Comparison of ENCODE assay signal across 9 cellular contexts in the genomic region with DNA sequence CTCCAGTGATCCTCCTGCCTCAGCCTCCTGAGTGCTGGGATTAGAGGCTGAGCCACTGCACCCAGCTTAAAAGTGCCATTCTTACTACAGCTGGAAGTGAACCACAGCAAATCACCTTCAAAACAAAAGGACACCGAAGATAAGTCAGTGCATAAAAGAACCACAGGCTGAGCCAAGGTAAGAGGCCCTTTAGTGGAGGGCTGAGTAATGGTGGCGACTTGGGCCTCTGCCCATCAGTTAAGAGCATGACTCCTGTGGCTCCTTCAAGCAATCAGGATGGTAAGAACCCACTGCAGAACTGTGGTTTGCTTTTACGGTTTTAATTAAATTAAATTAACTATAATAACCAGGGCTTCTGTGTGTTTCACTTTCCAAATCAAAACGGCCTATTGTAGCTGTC.
DNase-seq lines count a peak whose midpoint lies in the region; ATAC-seq, FAIRE-seq and TF ChIP-seq lines count a peak whose summit lies in the region.
"Had no signal": no experiment of that assay in that cellular context is flagged by ENCODE, and none has a peak within 500 bp of the region (broad histone marks: within the 10 kb centered on the region; RNA-seq: fewer than 3 reads in every experiment).

No MANE protein-coding gene starts in this region.

- peaks cover 45% of the 10 kb centered on the region for H3K4me1 Mint-ChIP-seq in activated naive CD8-positive, alpha-beta T cell treated with anti-CD3 and anti-CD28 coated beads for 36 hours

- FAIRE-seq in H54 (lab: Jason Lieb, UNC), result no peak

- peak overlapping the region; percentile 83 for H3K27ac Mint-ChIP-seq in activated naive CD8-positive, alpha-beta T cell treated with anti-CD3 and anti-CD28 coated beads for 36 hours

- peak overlapping the region; percentile 29 for H3K4me3 Mint-ChIP-seq in activated naive CD8-positive, alpha-beta T cell treated with anti-CD3 and anti-CD28 coated beads for 36 hours

- H3K27me3 Mint-ChIP-seq in activated naive CD8-positive, alpha-beta T cell treated with anti-CD3 and anti-CD28 coated beads for 36 hours, result peaks cover 14% of the 10 kb centered on the region

- peaks cover 3% of the 10 kb centered on the region for H3K36me3 Mint-ChIP-seq in activated naive CD8-positive, alpha-beta T cell treated with anti-CD3 and anti-CD28 coated beads for 36 hours

- ATAC-seq in HG03108 (IDR thresholded peaks at IDR 0.05; ENCODE audit: unreplicated experiment) (no peak), GM21447 (IDR thresholded peaks at IDR 0.05; ENCODE audit: unreplicated experiment) (no peak)

- no peak for TF ChIP-seq POLR2A in H54 (IDR thresholded peaks at IDR 0.05; ENCODE audit: low read depth, low read length)

- no peaks in the 10 kb centered on the region for H3K9me3 Mint-ChIP-seq in activated naive CD8-positive, alpha-beta T cell treated with anti-CD3 and anti-CD28 coated beads for 36 hours

- DNase-seq in AG20443 (ENCODE audit: low spot score) (peak; percentile 55), H54 (ENCODE audit: insufficient read length, low spot score) (peak; percentile 41), kidney tubule cell (ENCODE audit: low spot score) (peak; percentile 38), SIG-M5 treated with dmso at 0.1 percent for 504 hours (lab: John Stamatoyannopoulos, UW; ENCODE audit: unreplicated experiment) (no peak), NCI-H2081 treated with DMSO at 0.1 percent for 48 hours (lab: John Stamatoyannopoulos, UW) (no peak)
- no peak for DNase-seq in activated naive CD8-positive, alpha-beta T cell treated with anti-CD3 and anti-CD28 coated beads for 36 hours
- DNase-seq: NCI-H748 treated with DMSO at 0.1 percent for 48 hours had no signal

Comparison
In these comparisons a context has a peak if more than half of its experiments do, and no peak if none do; other contexts are left out.
1. DNase-seq: peak in AG20443 (single experiment), H54 (single experiment) and kidney tubule cell (single experiment); none in activated naive CD8-positive, alpha-beta T cell treated with anti-CD3 and anti-CD28 coated beads for 36 hours (single experiment), SIG-M5 treated with dmso at 0.1 percent for 504 hours (single experiment) and NCI-H2081 treated with DMSO at 0.1 percent for 48 hours (single experiment).